ENCODE assay signal across 21 cellular contexts in genomic region chr6:74645108-74645849, GRCh38.
"Had no signal": no experiment of that assay in that cellular context is flagged by ENCODE, and none has a peak within 500 bp of the region (broad histone marks: within the 10 kb centered on the region; RNA-seq: fewer than 3 reads in every experiment).

No MANE protein-coding gene starts in this region.

- H3K36me3 ChIP-seq: breast epithelium, heart right ventricle, ovary, upper lobe of right lung had no signal

- H3K4me3 ChIP-seq: breast epithelium, coronary artery, heart right ventricle, ovary, upper lobe of right lung had no signal

- FAIRE-seq: endometrium had no signal

- H3K9me3 Mint-ChIP-seq: T-helper 1 cell treated with Interleukin-12 subunit alpha and Interleukin-12 subunit beta and Interleukin-4 antibody, amounts not matched to agents 30 μg/mL and 1 μg/mL, for 36 hours had no signal

- H3K4me1 ChIP-seq: breast epithelium, heart right ventricle, upper lobe of right lung had no signal

- H3K27ac Mint-ChIP-seq: activated naive CD4-positive, alpha-beta T cell treated with anti-CD3 and anti-CD28 coated beads for 36 hours; activated naive CD8-positive, alpha-beta T cell treated with anti-CD3 and anti-CD28 coated beads, Interleukin-2, amount 10 ng/mL, durations not matched to agents 7 days and 5 days; T-helper 1 cell treated with Interleukin-12 subunit alpha and Interleukin-12 subunit beta and Interleukin-4 antibody, amounts not matched to agents 30 μg/mL and 1 μg/mL, for 36 hours had no signal

- H3K4me1 Mint-ChIP-seq: activated naive CD8-positive, alpha-beta T cell treated with anti-CD3 and anti-CD28 coated beads, Interleukin-2, amount 10 ng/mL, durations not matched to agents 7 days and 5 days had no signal

- H3K4me3 Mint-ChIP-seq: activated naive CD4-positive, alpha-beta T cell treated with anti-CD3 and anti-CD28 coated beads for 36 hours; activated naive CD8-positive, alpha-beta T cell treated with anti-CD3 and anti-CD28 coated beads, Interleukin-2, amount 10 ng/mL, durations not matched to agents 7 days and 5 days; T-helper 1 cell treated with Interleukin-12 subunit alpha and Interleukin-12 subunit beta and Interleukin-4 antibody, amounts not matched to agents 30 μg/mL and 1 μg/mL, for 36 hours had no signal

- H3K36me3 Mint-ChIP-seq: activated naive CD8-positive, alpha-beta T cell treated with anti-CD3 and anti-CD28 coated beads, Interleukin-2, amount 10 ng/mL, durations not matched to agents 7 days and 5 days had no signal

- H3K27ac ChIP-seq: breast epithelium, coronary artery, heart right ventricle, ovary, upper lobe of right lung had no signal

- H3K27me3 Mint-ChIP-seq: activated naive CD8-positive, alpha-beta T cell treated with anti-CD3 and anti-CD28 coated beads, Interleukin-2, amount 10 ng/mL, durations not matched to agents 7 days and 5 days had no signal

- H3K9me3 ChIP-seq: breast epithelium, ovary, upper lobe of right lung had no signal

- H3K27me3 ChIP-seq: breast epithelium, heart right ventricle, ovary, upper lobe of right lung had no signal

- ATAC-seq: heart right ventricle; right cardiac atrium; stimulated activated naive CD8-positive, alpha-beta T cell treated with anti-CD3 and anti-CD28 coated beads, Interleukin-15, Interleukin-2, amounts not matched to agents 100 U/mL and 50 U/mL, for 24 hours had no signal

- DNase-seq: activated CD4-positive, alpha-beta T cell treated with anti-CD3 and anti-CD28 coated beads for 4 hours; activated CD4-positive, alpha-beta T cell treated with anti-CD3 and anti-CD28 coated beads, Interleukin-2, amount 50 U/mL, for 48 hours; activated CD4-positive, CD25-positive, alpha-beta regulatory T cell; activated naive CD4-positive, alpha-beta T cell treated with anti-CD3 and anti-CD28 coated beads for 36 hours; activated naive CD8-positive, alpha-beta T cell treated with anti-CD3 and anti-CD28 coated beads, Interleukin-2, amount 10 ng/mL, durations not matched to agents 7 days and 5 days; activated T-cell treated with anti-CD3 and anti-CD28 coated beads, Interleukin-2, amount 50 U/mL, for 48 hours; amniotic stem cell; erythroblast; foreskin fibroblast; heart right ventricle; kidney glomerular epithelial cell; ovary; stimulated activated CD4-positive, alpha-beta T cell treated with anti-CD3 and anti-CD28 coated beads, Interleukin-4, amount 100 ng/mL, for 24 hours; stimulated activated naive CD8-positive, alpha-beta T cell treated with anti-CD3 and anti-CD28 coated beads, Interleukin-15, Interleukin-2, amounts not matched to agents 100 U/mL and 50 U/mL, for 24 hours; T1000 had no signal
